In genomic region chr12:42284157-42284556, GRCh38 we compare ENCODE assay signal across 1 cellular context.
TF ChIP-seq lines count a peak whose summit lies in the region.

No MANE protein-coding gene starts in this region.

TF ChIP-seq in GM23338, 12 proteins besides CTCF, POLR2A, EP300 and RAD21 (continued from another document):
- TF ChIP-seq ZNF462 (CRISPR knock-in tag; IDR thresholded peaks at IDR 0.05) (no peak), CREB1 (CRISPR knock-in tag; IDR thresholded peaks at IDR 0.05; ENCODE audit: low read depth) (no peak), ETS1 (IDR thresholded peaks at IDR 0.05) (no peak), REST (IDR thresholded peaks at IDR 0.05; ENCODE audit: unreplicated experiment) (no peak), EZH2phosphoT487 (IDR thresholded peaks at IDR 0.05; ENCODE audit: unreplicated experiment) (no peak), EZH2 (IDR thresholded peaks at IDR 0.05; ENCODE audit: low read depth, unreplicated experiment) (no peak), ZNF114 (CRISPR knock-in tag; IDR thresholded peaks at IDR 0.05) (no peak), ZNF331 (CRISPR knock-in tag; IDR thresholded peaks at IDR 0.05; ENCODE audit: low read depth) (no peak), POLR2AphosphoS5 (IDR thresholded peaks at IDR 0.05; ENCODE audit: low read depth) (no peak), STAT1 (IDR thresholded peaks at IDR 0.05; ENCODE audit: unreplicated experiment) (no peak)
